In genomic region chr9:134325813-134326753, GRCh38 we compare ENCODE assay signal across 8 cellular contexts. TPM values are rescaled to one million over a fixed set of nuclear protein-coding genes. Genes with fewer than 3 reads are reported as not detected.
DNase-seq lines count a peak whose midpoint lies in the region; FAIRE-seq and TF ChIP-seq lines count a peak whose summit lies in the region.

Gene RXRA (plus strand): TSS chr9:134326455. CDS start chr9:134326632, 177 bp downstream.

- CTCF ChIA-PET in SK-N-SH (lab: Yijun Ruan, JAX), result interaction anchor here (0.7 to 2.1 kb wide), 6 partner anchors 10 to 155 kb away, joined by 3 to 9 read pairs (median 4); no protein-coding TSS in a partner anchor

- TF ChIP-seq RAD21 in SK-N-SH (IDR thresholded peaks at IDR 0.05; ENCODE audit: low read length), result no peak

- peaks cover 42% of the 10 kb centered on the region for H3K79me2 ChIP-seq in SK-N-SH (ENCODE audit: insufficient read depth)
- H3K79me2 ChIP-seq in osteoblast (ENCODE audit: insufficient read depth, low read length), result peaks cover 43% of the 10 kb centered on the region
- H3K79me2 ChIP-seq in Karpas-422 (ENCODE audit: low read length), result no peaks in the 10 kb centered on the region

- H3K9me3 ChIP-seq in HUES6 (ENCODE audit: control insufficient read depth, insufficient read depth, low read depth, low read length) (no peaks in the 10 kb centered on the region), SK-N-SH (no peaks in the 10 kb centered on the region), adipocyte (ENCODE audit: control insufficient read depth, low read length) (no peaks in the 10 kb centered on the region), osteoblast (ENCODE audit: low read depth, low read length) (no peaks in the 10 kb centered on the region), tibial nerve (no peaks in the 10 kb centered on the region), Karpas-422 (ENCODE audit: low read length) (no peaks in the 10 kb centered on the region)

- H3K4me3 ChIP-seq in HUES6 (ENCODE audit: low read depth, low read length) (peak within 1 kb of the TSS; percentile 71), SK-N-SH (ENCODE audit: low read depth in 2 of 2, low read length in 1 of 2) (peak within 1 kb of the TSS; percentile 72 to 91), adipocyte (ENCODE audit: low read length) (peak within 1 kb of the TSS; percentile 93), osteoblast (ENCODE audit: insufficient read depth, low read length) (peak within 1 kb of the TSS; percentile 84), tibial nerve (peak within 1 kb of the TSS; percentile 75 to 91 (median 82)), Karpas-422 (ENCODE audit: low read length) (no peak within 1 kb of the TSS)

- peak; percentile 67 to 87 for TF ChIP-seq POLR2A in tibial nerve (IDR thresholded peaks at IDR 0.05)

- DNase-seq in D721Med (ENCODE audit: insufficient read length, low spot score) (peak; percentile 88), SK-N-SH (peak; percentile 97), adipocyte (ENCODE audit: low read depth) (peak; percentile 95), head of caudate nucleus (peak in 40 of 42 donors; percentile 56 to 89 (median 76)), osteoblast (ENCODE audit: insufficient read length, low spot score, missing footprints) (peak; percentile 99), tibial nerve (ENCODE audit: low spot score in 2 of 2) (peak; percentile 68 to 73), Karpas-422 (no peak)

- peak within 1 kb of the TSS; percentile 99 for H3K4me2 ChIP-seq in SK-N-SH
- H3K4me2 ChIP-seq in osteoblast (ENCODE audit: insufficient read depth, low read length), result peak within 1 kb of the TSS; percentile 97
- H3K4me2 ChIP-seq in Karpas-422 (ENCODE audit: low read depth, low read length, poor library complexity, severe bottlenecking), result no peak within 1 kb of the TSS

- H3K36me3 ChIP-seq in HUES6 (ENCODE audit: control insufficient read depth, insufficient read depth, low read length), result no peaks in the 10 kb centered on the region
- no peaks in the 10 kb centered on the region for H3K36me3 ChIP-seq in SK-N-SH (replicated peaks in 1 of 2; ENCODE audit: control insufficient read depth in 1 of 2, insufficient read depth in 2 of 2, low read length in 1 of 2)
- H3K36me3 ChIP-seq in adipocyte (ENCODE audit: control insufficient read depth, insufficient read depth, low read length, severe bottlenecking), result no peaks in the 10 kb centered on the region
- H3K36me3 ChIP-seq in osteoblast (ENCODE audit: insufficient read depth, low read length), result no peaks in the 10 kb centered on the region
- H3K36me3 ChIP-seq in tibial nerve, result no peaks in the 10 kb centered on the region
- no peaks in the 10 kb centered on the region for H3K36me3 ChIP-seq in Karpas-422 (ENCODE audit: insufficient read depth, low read length)

- peaks cover 50% of the 10 kb centered on the region for H3K4me1 ChIP-seq in HUES6 (ENCODE audit: control insufficient read depth, insufficient read depth, low read length)
- H3K4me1 ChIP-seq in SK-N-SH (ENCODE audit: control insufficient read depth in 1 of 2, insufficient read depth in 2 of 2, low read depth in 1 of 2, low read length in 1 of 2), result peaks cover 35 to 49% of the 10 kb centered on the region in 2 experiments; a peak in 3 of 4 replicates
- H3K4me1 ChIP-seq in adipocyte (ENCODE audit: control insufficient read depth, insufficient read depth, low read length), result peaks cover 45% of the 10 kb centered on the region
- H3K4me1 ChIP-seq in osteoblast (ENCODE audit: insufficient read depth, low read length), result peaks cover 43% of the 10 kb centered on the region
- H3K4me1 ChIP-seq in tibial nerve, result peaks cover 0 to 75% (median 57%) of the 10 kb centered on the region in 4 donors
- H3K4me1 ChIP-seq in Karpas-422 (ENCODE audit: low read length), result no peaks in the 10 kb centered on the region

- no peaks in the 10 kb centered on the region for H3K27me3 ChIP-seq in HUES6 (ENCODE audit: control insufficient read depth, insufficient read depth, low read length)
- H3K27me3 ChIP-seq in SK-N-SH (ENCODE audit: insufficient read depth), result no peaks in the 10 kb centered on the region
- no peaks in the 10 kb centered on the region for H3K27me3 ChIP-seq in adipocyte (replicated peaks; ENCODE audit: control insufficient read depth, insufficient read depth, low read length)
- H3K27me3 ChIP-seq in osteoblast (ENCODE audit: insufficient read depth, low read length), result no peaks in the 10 kb centered on the region
- H3K27me3 ChIP-seq in tibial nerve, result no peaks in the 10 kb centered on the region
- no peaks in the 10 kb centered on the region for H3K27me3 ChIP-seq in Karpas-422 (ENCODE audit: low read length)

- no peaks in the 10 kb centered on the region for H3F3A ChIP-seq in SK-N-SH (replicated peaks; ENCODE audit: insufficient read depth)

- peak within 1 kb of the TSS; percentile 62; the same call in 1 of the 2 replicates for H3K27ac ChIP-seq in HUES6 (ENCODE audit: low read depth, low read length)
- H3K27ac ChIP-seq in SK-N-SH (ENCODE audit: low read depth in 2 of 2, low read length in 1 of 2), result peak within 1 kb of the TSS; percentile 84 to 92
- H3K27ac ChIP-seq in osteoblast (ENCODE audit: low read depth, low read length), result peak within 1 kb of the TSS; percentile 95
- H3K27ac ChIP-seq in tibial nerve, result peak within 1 kb of the TSS; percentile 94 to 99 (median 96)
- no peak within 1 kb of the TSS for H3K27ac ChIP-seq in Karpas-422 (ENCODE audit: low read length)

- intact Hi-C loops in head of caudate nucleus (cut with DNase I), result loop anchor here (5.0 kb wide), 1 partner anchor 111 kb away; no protein-coding TSS in a partner anchor

- H3K9ac ChIP-seq in HUES6 (ENCODE audit: low read length) (peak within 1 kb of the TSS; percentile 78), SK-N-SH (peak within 1 kb of the TSS; percentile 90), adipocyte (ENCODE audit: low read length) (peak within 1 kb of the TSS; percentile 98), Karpas-422 (ENCODE audit: low read length) (no peak within 1 kb of the TSS)

- H2AFZ ChIP-seq in SK-N-SH (ENCODE audit: low read depth) (peak within 1 kb of the TSS; percentile 79), osteoblast (ENCODE audit: low read length) (peak within 1 kb of the TSS; percentile 65), Karpas-422 (ENCODE audit: low read length) (no peak within 1 kb of the TSS)

- H4K20me1 ChIP-seq in SK-N-SH (ENCODE audit: insufficient read depth) (peaks cover 42% of the 10 kb centered on the region), osteoblast (ENCODE audit: insufficient read depth, low read length) (peaks cover 41% of the 10 kb centered on the region), Karpas-422 (ENCODE audit: insufficient read depth, low read depth, low read length) (no peaks in the 10 kb centered on the region)

- H3K9me2 ChIP-seq in SK-N-SH, result no peaks in the 10 kb centered on the region
- H3K9me2 ChIP-seq in Karpas-422 (replicated peaks; ENCODE audit: insufficient read depth, low read length), result no peaks in the 10 kb centered on the region

- TF ChIP-seq CTCF in D721Med (IDR thresholded peaks at IDR 0.05; ENCODE audit: insufficient read depth, missing control alignments) (no peak), SK-N-SH (IDR thresholded peaks at IDR 0.05) (no peak), osteoblast (IDR thresholded peaks at IDR 0.05; ENCODE audit: extremely low read depth, low read depth, low read length) (no peak), tibial nerve (IDR thresholded peaks at IDR 0.05) (peak in 4 of 5 experiments; percentile 21 to 39 (median 36))

- WGBS in SK-N-SH (ENCODE audit: low lambda C conversion rate), result 0% methylated on average over 3 of the region's 164 CpGs
- 0 to 1% methylated on average over 1 to 35 of the region's 164 CpGs for WGBS in tibial nerve, 2 donors

- TF ChIP-seq EP300 in SK-N-SH (IDR thresholded peaks at IDR 0.05; ENCODE audit: borderline replicate concordance in 1 of 2, low read depth in 1 of 2, low read length in 1 of 2), result 0 out of 4 replicates have a peak, but pooled peaks of 1 of the 2 experiments have one; percentile 8
- peak in 1 of 2 donors; percentile 81 for TF ChIP-seq EP300 in tibial nerve (IDR thresholded peaks at IDR 0.05)

- no peak for FAIRE-seq in D721Med (lab: Jason Lieb, UNC)

- POLR2A ChIA-PET in SK-N-SH (lab: Yijun Ruan, JAX), result interaction anchor here (0.7 to 1.5 kb wide), 3 partner anchors 33 to 40 kb away, joined by 3 to 6 read pairs (median 3); no protein-coding TSS in a partner anchor

TF ChIP-seq in SK-N-SH, 30 proteins besides CTCF, POLR2A, EP300 and RAD21 (continues in another document):
- TF ChIP-seq POLR2AphosphoS5 (IDR thresholded peaks at IDR 0.05; ENCODE audit: low read depth, low read length), result peak; percentile 78
- TF ChIP-seq TAF1 (IDR thresholded peaks at IDR 0.05; ENCODE audit: borderline replicate concordance, low read depth, low read length), result peak; percentile 88
- TF ChIP-seq NFIC (IDR thresholded peaks at IDR 0.05; ENCODE audit: borderline replicate concordance), result no peak
- no peak for TF ChIP-seq MAX (IDR thresholded peaks at IDR 0.05; ENCODE audit: low read depth)
- no peak for TF ChIP-seq ELF1 (IDR thresholded peaks at IDR 0.05)
- no peak for TF ChIP-seq NRF1 (IDR thresholded peaks at IDR 0.05; ENCODE audit: low read depth, low read length)

RNA-seq across cellular contexts. Expression of gene RXRA, which starts in this region (rescaled TPM):
- 5.2 and 7.6 TPM in 2 replicates for polyA plus RNA-seq in SK-N-SH (2012; rRNA removed)
- polyA plus RNA-seq in SK-N-SH (2012; cell fraction: cytosol; rRNA removed), result 3.4 and 5.5 TPM in 2 replicates
- polyA plus RNA-seq in SK-N-SH (2012; cell fraction: nucleus; rRNA removed), result 8.0 and 8.8 TPM in 2 replicates
- total RNA-seq in osteoblast (25.3 and 26.4 TPM in 2 replicates), tibial nerve (10 to 100 TPM; 53.5 to 61.5 (median 56.5) TPM)
- total RNA-seq in Karpas-422 (2014; rRNA removed; shearing (Covaris generic); ENCODE audit: low replicate concordance), result not detected in 2 replicates

Comparison
In these comparisons a context has a peak if more than half of its experiments do, and no peak if none do; other contexts are left out.
1. RNA of gene RXRA (total RNA-seq): 53.5 to 61.5 TPM in tibial nerve and 25.3 to 26.4 TPM in osteoblast; not detected in Karpas-422; every median in the first group is over 10 times any median in the second.
2. CTCF ChIP-seq: peak in tibial nerve (4 of 5); none in D721Med (single experiment), SK-N-SH (single experiment) and osteoblast (single experiment).